27 cellular contexts compared by ENCODE assay signal in the genomic region with DNA sequence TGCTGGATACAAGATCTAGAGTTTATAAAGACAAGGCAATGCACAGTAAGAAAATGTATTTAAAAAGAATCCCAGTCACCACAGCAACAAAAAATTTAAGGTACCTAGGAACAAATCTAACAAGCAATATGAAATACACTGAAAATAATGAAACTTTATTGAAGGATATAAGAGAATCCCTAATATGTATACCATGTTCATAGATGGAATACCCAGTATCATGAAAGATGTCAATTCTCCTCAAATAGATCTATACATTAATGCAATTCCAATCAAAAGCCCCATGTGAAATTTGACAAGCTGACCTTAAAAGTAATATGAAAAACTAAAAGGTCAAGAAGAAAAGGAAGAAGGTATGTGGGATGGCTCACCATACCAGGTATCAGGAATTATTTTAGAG.
"Had no signal": no experiment of that assay in that cellular context is flagged by ENCODE, and none has a peak within 500 bp of the region (broad histone marks: within the 10 kb centered on the region; RNA-seq: fewer than 3 reads in every experiment).

No MANE protein-coding gene starts in this region.

- H3K9me3 ChIP-seq: stomach, suprapubic skin, testis, thoracic aorta, thyroid gland, tibial artery, tibial nerve, transverse colon, upper lobe of left lung, upper lobe of right lung, uterus, vagina had no signal

- H3K4me1 ChIP-seq: stomach, suprapubic skin, testis, thyroid gland, tibial artery, tibial nerve, transverse colon, upper lobe of left lung, upper lobe of right lung, uterus, vagina had no signal

- H3K27ac ChIP-seq: stomach, suprapubic skin, testis, thoracic aorta, thyroid gland, tibial artery, tibial nerve, transverse colon, upper lobe of left lung, upper lobe of right lung, uterus, vagina had no signal

- ATAC-seq: stimulated activated effector memory CD8-positive, alpha-beta T cell treated with anti-CD3 and anti-CD28 coated beads, Interleukin-12 subunit alpha, Interleukin-12 subunit beta, amount 100 ng/mL, for 72 hours; stimulated activated memory B cell treated with anti-CD40 and anti-IgM and Interleukin-4, amounts not matched to agents 10 μg/mL and 1 μg/mL and 100 μg/mL, for 72 hours; stimulated activated naive B cell treated with anti-CD40 and anti-IgM and Interleukin-4, amounts not matched to agents 10 μg/mL and 1 μg/mL and 100 μg/mL, for 72 hours; stimulated activated naive CD8-positive, alpha-beta T cell treated with anti-CD3 and anti-CD28 coated beads, Interleukin-15, amount 100 ng/mL, for 72 hours; stimulated activated naive CD8-positive, alpha-beta T cell treated with anti-CD3 and anti-CD28 coated beads, Interleukin-15, Interleukin-2, amounts not matched to agents 100 U/mL and 50 U/mL, for 24 hours; upper lobe of right lung had no signal

- DNase-seq: stimulated activated CD4-positive, alpha-beta T cell treated with anti-CD3 and anti-CD28 coated beads, Interleukin-2, amount 100 ng/mL, for 48 hours; stimulated activated CD4-positive, alpha-beta T cell treated with anti-CD3 and anti-CD28 coated beads, Interleukin-4, amount 100 ng/mL, for 1 hour; stimulated activated CD4-positive, alpha-beta T cell treated with anti-CD3 and anti-CD28 coated beads, Interleukin-4, amount 100 ng/mL, for 24 hours; stimulated activated CD4-positive, alpha-beta T cell treated with anti-CD3 and anti-CD28 coated beads, Interleukin-4, amount 100 ng/mL, for 4 hours; stimulated activated CD8-positive, alpha-beta memory T cell treated with anti-CD3 and anti-CD28 coated beads, Interleukin-4, amount 100 ng/mL, for 48 hours; stimulated activated naive B cell treated with anti-CD40 and anti-IgM and Interleukin-4, amounts not matched to agents 10 μg/mL and 1 μg/mL and 100 μg/mL, for 72 hours; stimulated activated naive CD4-positive, alpha-beta T cell; stimulated activated naive CD4-positive, alpha-beta T cell treated with Interleukin-2 at 50 U/mL for 16 hours; stimulated activated naive CD8-positive, alpha-beta T cell treated with anti-CD3 and anti-CD28 coated beads, Interleukin-15, amount 100 ng/mL, for 72 hours; stimulated activated naive CD8-positive, alpha-beta T cell treated with anti-CD3 and anti-CD28 coated beads, Interleukin-15, Interleukin-2, amounts not matched to agents 100 U/mL and 50 U/mL, for 24 hours; stomach; substantia nigra; testis; thyroid gland; tibial artery; transverse colon; trophoblast cell; upper lobe of left lung; upper lobe of right lung; uterus had no signal

- H3K27me3 ChIP-seq: stomach, suprapubic skin, testis, thyroid gland, tibial artery, tibial nerve, transverse colon, upper lobe of left lung, upper lobe of right lung, uterus, vagina had no signal

- FAIRE-seq: urothelium cell line had no signal

- H3K36me3 ChIP-seq: thoracic aorta, thyroid gland, upper lobe of right lung, uterus, vagina had no signal

- H3K4me3 ChIP-seq: stomach, suprapubic skin, testis, thoracic aorta, thyroid gland, tibial artery, tibial nerve, transverse colon, upper lobe of left lung, upper lobe of right lung, uterus, vagina had no signal
